ENCODE assay signal across 15 cellular contexts in the genomic region with DNA sequence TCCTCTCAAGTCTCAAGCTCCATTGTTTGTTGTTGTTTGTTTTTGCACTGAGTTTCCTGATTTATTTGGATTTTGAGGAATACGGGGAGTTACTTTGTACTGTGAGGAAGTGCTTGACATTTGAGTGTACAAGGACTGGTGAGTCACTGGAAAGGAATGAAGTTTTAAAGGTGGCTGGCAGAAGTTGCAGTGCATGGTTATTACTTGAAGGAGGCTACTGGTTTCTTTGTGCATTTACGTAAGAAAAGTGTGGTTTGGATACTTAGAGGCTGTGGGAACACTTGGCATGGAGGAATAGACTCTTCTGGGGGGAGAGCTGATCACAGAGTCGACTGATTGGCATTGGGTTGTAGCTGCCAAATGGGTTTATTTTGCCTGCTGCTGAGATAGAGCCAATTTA.
A peak's percentile ranks its signal among the peaks of the same experiment; 100 is the strongest.
DNase-seq lines count a peak whose midpoint lies in the region; ATAC-seq and TF ChIP-seq lines count a peak whose summit lies in the region.
"Had no signal": no experiment of that assay in that cellular context is flagged by ENCODE, and none has a peak within 500 bp of the region (broad histone marks: within the 10 kb centered on the region; RNA-seq: fewer than 3 reads in every experiment).

No MANE protein-coding gene starts in this region.

- no peaks in the 10 kb centered on the region for H3F3A ChIP-seq in PC-9 (ENCODE audit: insufficient read depth, low read depth)
- H3F3A ChIP-seq in neural progenitor cell (ENCODE audit: low read depth) = no peaks in the 10 kb centered on the region

- intact Hi-C loops in PC-9 (cut with micrococcal nuclease; ENCODE audit: unreplicated experiment) (no loop called here), left cardiac atrium (cut with DNase I) (no loop called here)

- H4K20me1 ChIP-seq in PC-9 (ENCODE audit: insufficient read depth) = no peaks in the 10 kb centered on the region
- no peaks in the 10 kb centered on the region for H4K20me1 ChIP-seq in neural progenitor cell (ENCODE audit: low read depth)

- H3K9ac ChIP-seq in neural progenitor cell = no peak overlapping the region

- H2AFZ ChIP-seq in PC-9 (no peak overlapping the region), neural progenitor cell (replicated peaks) (no peak overlapping the region)
- H2AFZ ChIP-seq: GM23338 had no signal

- CTCF ChIA-PET in PC-9 (lab: Charles Lee) = interaction anchor here (0.6 kb wide), 1 partner anchor 159 kb away, joined by 4 read pairs; no protein-coding TSS in a partner anchor
- CTCF ChIA-PET in activated CD8-positive, alpha-beta T cell treated with anti-CD3 and anti-CD28 coated beads, Interleukin-2, amount 10 ng/mL, durations not matched to agents 7 days and 5 days (lab: Charles Lee) = no interaction called here

- H3K27me3 ChIP-seq in PC-9 (ENCODE audit: insufficient read depth, low read depth) = no peaks in the 10 kb centered on the region
- no peaks in the 10 kb centered on the region for H3K27me3 ChIP-seq in neural progenitor cell
- H3K27me3 ChIP-seq: colonic mucosa had no signal

- POLR2A ChIA-PET in PC-9 (lab: Charles Lee; ENCODE audit: unreplicated experiment) = interaction anchor here (0.6 kb wide), 1 partner anchor 186 kb away, joined by 3 read pairs; no protein-coding TSS in a partner anchor
- POLR2A ChIA-PET in activated CD8-positive, alpha-beta T cell treated with anti-CD3 and anti-CD28 coated beads, Interleukin-2, amount 10 ng/mL, durations not matched to agents 7 days and 5 days (lab: Charles Lee) = no interaction called here

- peak overlapping the region; percentile 32 for H3K27ac Mint-ChIP-seq in neural progenitor cell
- no peak overlapping the region for H3K27ac Mint-ChIP-seq in activated CD8-positive, alpha-beta T cell treated with anti-CD3 and anti-CD28 coated beads, Interleukin-2, amount 10 ng/mL, durations not matched to agents 7 days and 5 days
- H3K27ac Mint-ChIP-seq: activated naive CD4-positive, alpha-beta T cell treated with anti-CD3 and anti-CD28 coated beads, Interleukin-2, amount 10 ng/mL, durations not matched to agents 7 days and 5 days; GM23338; nephron had no signal

- no peak overlapping the region for H3K4me3 Mint-ChIP-seq in neural progenitor cell
- H3K4me3 Mint-ChIP-seq in activated CD8-positive, alpha-beta T cell treated with anti-CD3 and anti-CD28 coated beads, Interleukin-2, amount 10 ng/mL, durations not matched to agents 7 days and 5 days = no peak overlapping the region
- H3K4me3 Mint-ChIP-seq: activated naive CD4-positive, alpha-beta T cell treated with anti-CD3 and anti-CD28 coated beads, Interleukin-2, amount 10 ng/mL, durations not matched to agents 7 days and 5 days; GM23338; nephron had no signal

- H3K9me2 ChIP-seq in PC-9 (ENCODE audit: insufficient read depth) = no peaks in the 10 kb centered on the region

- peaks cover 8% of the 10 kb centered on the region; the same call in 1 of the 2 replicates for H3K4me1 ChIP-seq in PC-9 (replicated peaks; ENCODE audit: insufficient read depth)
- H3K4me1 ChIP-seq in neural progenitor cell = no peaks in the 10 kb centered on the region
- H3K4me1 ChIP-seq: colonic mucosa had no signal

- H3K36me3 ChIP-seq in PC-9 (ENCODE audit: low read depth) = no peaks in the 10 kb centered on the region
- no peaks in the 10 kb centered on the region for H3K36me3 ChIP-seq in neural progenitor cell
- H3K36me3 ChIP-seq: colonic mucosa had no signal

- H3K9me3 ChIP-seq in PC-9 (ENCODE audit: insufficient read depth, low read depth) = no peaks in the 10 kb centered on the region; the same call in 1 of the 2 replicates
- H3K9me3 ChIP-seq in neural progenitor cell (ENCODE audit: low read depth) = no peaks in the 10 kb centered on the region
- H3K9me3 ChIP-seq: colonic mucosa had no signal

- BruUV-seq in PC-9 (replicated peaks; lab: Mats Ljungman, UMichigan) = no TSS peak

- no peaks in the 10 kb centered on the region for H3K4me1 Mint-ChIP-seq in neural progenitor cell
- H3K4me1 Mint-ChIP-seq in activated CD8-positive, alpha-beta T cell treated with anti-CD3 and anti-CD28 coated beads, Interleukin-2, amount 10 ng/mL, durations not matched to agents 7 days and 5 days (ENCODE audit: low read depth) = no peaks in the 10 kb centered on the region
- H3K4me1 Mint-ChIP-seq: activated naive CD4-positive, alpha-beta T cell treated with anti-CD3 and anti-CD28 coated beads, Interleukin-2, amount 10 ng/mL, durations not matched to agents 7 days and 5 days; GM23338; nephron had no signal

- peaks cover 18% of the 10 kb centered on the region for H3K9me3 Mint-ChIP-seq in neural progenitor cell
- H3K9me3 Mint-ChIP-seq in activated CD8-positive, alpha-beta T cell treated with anti-CD3 and anti-CD28 coated beads, Interleukin-2, amount 10 ng/mL, durations not matched to agents 7 days and 5 days (ENCODE audit: insufficient read depth) = peaks cover 6% of the 10 kb centered on the region

- H3K36me3 Mint-ChIP-seq in neural progenitor cell = peaks cover 2% of the 10 kb centered on the region
- no peaks in the 10 kb centered on the region for H3K36me3 Mint-ChIP-seq in activated CD8-positive, alpha-beta T cell treated with anti-CD3 and anti-CD28 coated beads, Interleukin-2, amount 10 ng/mL, durations not matched to agents 7 days and 5 days (ENCODE audit: low read depth)
- H3K36me3 Mint-ChIP-seq: activated naive CD4-positive, alpha-beta T cell treated with anti-CD3 and anti-CD28 coated beads, Interleukin-2, amount 10 ng/mL, durations not matched to agents 7 days and 5 days had no signal

- H3K4me3 ChIP-seq in PC-9 (no peak overlapping the region), neural progenitor cell (no peak overlapping the region)
- H3K4me3 ChIP-seq: colonic mucosa had no signal

- ATAC-seq in activated CD8-positive, alpha-beta T cell treated with anti-CD3 and anti-CD28 coated beads, Interleukin-2, amount 10 ng/mL, durations not matched to agents 7 days and 5 days = no peak
- no peak for ATAC-seq in left cardiac atrium
- ATAC-seq: GM23338, sciatic nerve had no signal

- peak overlapping the region; percentile 9; the same call in 1 of the 2 replicates for H3K4me2 ChIP-seq in PC-9
- H3K4me2 ChIP-seq in neural progenitor cell = no peak overlapping the region
- H3K4me2 ChIP-seq: GM23338 had no signal

- H3K27me3 Mint-ChIP-seq in neural progenitor cell (ENCODE audit: insufficient read depth, low read depth) = peaks cover 4% of the 10 kb centered on the region
- no peaks in the 10 kb centered on the region for H3K27me3 Mint-ChIP-seq in activated CD8-positive, alpha-beta T cell treated with anti-CD3 and anti-CD28 coated beads, Interleukin-2, amount 10 ng/mL, durations not matched to agents 7 days and 5 days (ENCODE audit: low read depth)
- H3K27me3 Mint-ChIP-seq: activated naive CD4-positive, alpha-beta T cell treated with anti-CD3 and anti-CD28 coated beads, Interleukin-2, amount 10 ng/mL, durations not matched to agents 7 days and 5 days had no signal

- H3K27ac ChIP-seq in PC-9 (no peak overlapping the region), epithelial cell of prostate (no peak overlapping the region), neural progenitor cell (no peak overlapping the region)
- H3K27ac ChIP-seq: colonic mucosa had no signal

- TF ChIP-seq CTCF in PC-9 (conservative IDR thresholded peaks at IDR 0.05) (no peak), neural progenitor cell (IDR thresholded peaks at IDR 0.05) (no peak)

- DNase-seq in ELR (ENCODE audit: low read depth) (peak; percentile 83), PC-9 (peak; percentile 64 to 70), epithelial cell of prostate (ENCODE audit: low read depth, low spot score) (peak; percentile 50), neural progenitor cell (ENCODE audit: low spot score) (no peak), left cardiac atrium (no peak), T-helper 1 cell (no peak), cerebellum (ENCODE audit: low spot score) (no peak)
- no peak for DNase-seq in activated CD8-positive, alpha-beta T cell treated with anti-CD3 and anti-CD28 coated beads, Interleukin-2, amount 10 ng/mL, durations not matched to agents 7 days and 5 days
- DNase-seq: activated naive CD4-positive, alpha-beta T cell treated with anti-CD3 and anti-CD28 coated beads, Interleukin-2, amount 10 ng/mL, durations not matched to agents 7 days and 5 days; colonic mucosa; NCI-H1092; NCI-H345 had no signal

- H3K79me2 ChIP-seq in PC-9 (ENCODE audit: low read depth) (no peaks in the 10 kb centered on the region), neural progenitor cell (ENCODE audit: low read depth) (no peaks in the 10 kb centered on the region)

Comparison
In these comparisons a context has a peak if more than half of its experiments do, and no peak if none do; other contexts are left out.
1. DNase-seq: peak in ELR (single experiment), PC-9 (2 of 2) and epithelial cell of prostate (single experiment); none in neural progenitor cell (single experiment), activated CD8-positive, alpha-beta T cell treated with anti-CD3 and anti-CD28 coated beads, Interleukin-2, amount 10 ng/mL, durations not matched to agents 7 days and 5 days (single experiment), left cardiac atrium (single experiment), T-helper 1 cell (0 of 5) and cerebellum (single experiment).